ENCODE assay signal across 22 cellular contexts in genomic region chr21:14609274-14609673, GRCh38.
DNase-seq lines count a peak whose midpoint lies in the region; ATAC-seq, FAIRE-seq and TF ChIP-seq lines count a peak whose summit lies in the region.
"Had no signal": no experiment of that assay in that cellular context is flagged by ENCODE, and none has a peak within 500 bp of the region (broad histone marks: within the 10 kb centered on the region; RNA-seq: fewer than 3 reads in every experiment).

No MANE protein-coding gene starts in this region.

- TF ChIP-seq RAD21 in K562 (CRISPR knock-in tag; conservative IDR thresholded peaks at IDR 0.05 in 1 of 2, IDR thresholded peaks at IDR 0.05 in 1 of 2): no peak

- no peak overlapping the region for H3K27ac ChIP-seq in K562 (ENCODE audit: extremely low read depth, low read depth, low read length)
- H3K27ac ChIP-seq: 22Rv1, BLaER1, HL-60 had no signal

- no peak for TF ChIP-seq POLR2A in K562 (conservative IDR thresholded peaks at IDR 0.05)

- peaks cover 12% of the 10 kb centered on the region for H3K4me1 Mint-ChIP-seq in activated CD4-positive, alpha-beta memory T cell treated with anti-CD3 and anti-CD28 coated beads for 36 hours (ENCODE audit: low read depth)
- H3K4me1 Mint-ChIP-seq in activated CD4-positive, alpha-beta memory T cell treated with anti-CD3 and anti-CD28 coated beads, Interleukin-2, amount 10 ng/mL, durations not matched to agents 7 days and 5 days: peaks cover 14% of the 10 kb centered on the region
- peaks cover 29 to 40% of the 10 kb centered on the region in 2 donors for H3K4me1 Mint-ChIP-seq in natural killer cell treated with Interleukin-12 subunit alpha and Interleukin-12 subunit beta and Interleukin-15 and Interleukin-18, amount 100 ng/mL, for 72 hours (ENCODE audit: low read depth in 2 of 2)
- H3K4me1 Mint-ChIP-seq in natural killer cell: no peaks in the 10 kb centered on the region
- peaks cover 2 to 12% of the 10 kb centered on the region in 2 donors for H3K4me1 Mint-ChIP-seq in effector memory CD8-positive, alpha-beta T cell (ENCODE audit: low read depth in 2 of 2)
- H3K4me1 Mint-ChIP-seq: CD14-positive monocyte had no signal

- H3K9me3 Mint-ChIP-seq in activated CD4-positive, alpha-beta memory T cell treated with anti-CD3 and anti-CD28 coated beads for 36 hours: peaks cover 5% of the 10 kb centered on the region
- H3K9me3 Mint-ChIP-seq in activated CD4-positive, alpha-beta memory T cell treated with anti-CD3 and anti-CD28 coated beads, Interleukin-2, amount 10 ng/mL, durations not matched to agents 7 days and 5 days: peaks cover 3% of the 10 kb centered on the region
- no peaks in the 10 kb centered on the region for H3K9me3 Mint-ChIP-seq in natural killer cell treated with Interleukin-12 subunit alpha and Interleukin-12 subunit beta and Interleukin-15 and Interleukin-18, amount 100 ng/mL, for 72 hours
- peaks cover 0 to 2% of the 10 kb centered on the region in 2 donors for H3K9me3 Mint-ChIP-seq in natural killer cell
- peaks cover 0 to 5% of the 10 kb centered on the region in 2 donors for H3K9me3 Mint-ChIP-seq in effector memory CD8-positive, alpha-beta T cell

- no peaks in the 10 kb centered on the region for H3K27me3 Mint-ChIP-seq in activated CD4-positive, alpha-beta memory T cell treated with anti-CD3 and anti-CD28 coated beads for 36 hours
- no peaks in the 10 kb centered on the region for H3K27me3 Mint-ChIP-seq in activated CD4-positive, alpha-beta memory T cell treated with anti-CD3 and anti-CD28 coated beads, Interleukin-2, amount 10 ng/mL, durations not matched to agents 7 days and 5 days
- no peaks in the 10 kb centered on the region for H3K27me3 Mint-ChIP-seq in natural killer cell treated with Interleukin-12 subunit alpha and Interleukin-12 subunit beta and Interleukin-15 and Interleukin-18, amount 100 ng/mL, for 72 hours
- H3K27me3 Mint-ChIP-seq in natural killer cell (ENCODE audit: low read depth in 2 of 2): no peaks in the 10 kb centered on the region
- H3K27me3 Mint-ChIP-seq in effector memory CD8-positive, alpha-beta T cell: no peaks in the 10 kb centered on the region
- H3K27me3 Mint-ChIP-seq: CD4-positive, alpha-beta memory T cell had no signal

- CTCF ChIA-PET in activated CD4-positive, alpha-beta memory T cell treated with anti-CD3 and anti-CD28 coated beads for 36 hours (lab: Charles Lee): no interaction called here
- CTCF ChIA-PET in activated CD4-positive, alpha-beta memory T cell treated with anti-CD3 and anti-CD28 coated beads, Interleukin-2, amount 10 ng/mL, durations not matched to agents 7 days and 5 days (lab: Charles Lee): no interaction called here
- CTCF ChIA-PET in K562 (lab: Yijun Ruan, JAX; ENCODE audit: low intra/inter-chr PET ratio): no interaction called here

- H3K9me1 ChIP-seq in K562 (ENCODE audit: control insufficient read depth, insufficient read depth, low read length): no peaks in the 10 kb centered on the region

- intact Hi-C loops in activated CD4-positive, alpha-beta memory T cell treated with anti-CD3 and anti-CD28 coated beads for 36 hours (cut with micrococcal nuclease): loop anchor here (2.0 kb wide), 1 partner anchor 14 kb away; no protein-coding TSS in a partner anchor
- intact Hi-C loops in natural killer cell (cut with micrococcal nuclease): no loop called here
- intact Hi-C loops in K562 (cut with micrococcal nuclease): no loop called here

- in situ Hi-C loops in K562 (cut with MboI): no loop called here

- no peaks in the 10 kb centered on the region for H3K36me3 ChIP-seq in K562 (ENCODE audit: control insufficient read depth, insufficient read depth, low read length)
- H3K36me3 ChIP-seq: BLaER1 had no signal

- no peak overlapping the region for H2AFZ ChIP-seq in K562 (ENCODE audit: low read depth, low read length)
- H2AFZ ChIP-seq: GM23338 had no signal

- H3K27me3 ChIP-seq in K562 (ENCODE audit: control insufficient read depth in 2 of 2, insufficient read depth in 2 of 2, low read length in 2 of 2): no peaks in the 10 kb centered on the region
- H3K27me3 ChIP-seq: BLaER1 had no signal

- H3K79me2 ChIP-seq in K562 (ENCODE audit: control insufficient read depth, insufficient read depth, low read length): no peaks in the 10 kb centered on the region

- H3K9me3 ChIP-seq in K562 (replicated peaks; ENCODE audit: control insufficient read depth, insufficient read depth, low read depth, low read length): no peaks in the 10 kb centered on the region
- H3K9me3 ChIP-seq: BLaER1 had no signal

- no peak for DNase-seq in activated CD4-positive, alpha-beta memory T cell treated with anti-CD3 and anti-CD28 coated beads for 36 hours
- no peak for DNase-seq in activated CD4-positive, alpha-beta memory T cell treated with anti-CD3 and anti-CD28 coated beads, Interleukin-2, amount 10 ng/mL, durations not matched to agents 7 days and 5 days
- DNase-seq in natural killer cell treated with Interleukin-12 subunit alpha and Interleukin-12 subunit beta and Interleukin-15 and Interleukin-18, amount 100 ng/mL, for 72 hours (ENCODE audit: low spot score): no peak
- DNase-seq in natural killer cell (no peak), K562 (ENCODE audit: extremely low read depth in 1 of 4, low spot score in 3 of 4) (no peak), RCC 7860 (ENCODE audit: low spot score) (no peak), inferior parietal cortex (ENCODE audit: extremely low spot score) (no peak)
- no peak for DNase-seq in effector memory CD8-positive, alpha-beta T cell
- DNase-seq: CD4-positive, alpha-beta memory T cell; DMS153; DMS79; GDM1; H7; HFFc6 had no signal

- no peaks in the 10 kb centered on the region; a peak in 1 of 5 replicates for H3K4me1 ChIP-seq in K562 (replicated peaks in 1 of 2; ENCODE audit: control insufficient read depth in 2 of 2, insufficient read depth in 2 of 2, low read length in 2 of 2)
- H3K4me1 ChIP-seq: BLaER1 had no signal

- no peak overlapping the region for H3K4me3 ChIP-seq in K562
- H3K4me3 ChIP-seq: BLaER1, GM23338 had no signal

- H4K20me1 ChIP-seq in K562 (replicated peaks; ENCODE audit: control insufficient read depth, insufficient read depth, low read length): no peaks in the 10 kb centered on the region
- H4K20me1 ChIP-seq: BLaER1 had no signal

- H3K4me2 ChIP-seq in K562 (ENCODE audit: insufficient read depth, low read length): no peak overlapping the region
- H3K4me2 ChIP-seq: BLaER1, GM23338 had no signal

- H3K4me3 Mint-ChIP-seq in activated CD4-positive, alpha-beta memory T cell treated with anti-CD3 and anti-CD28 coated beads for 36 hours: no peak overlapping the region
- H3K4me3 Mint-ChIP-seq in activated CD4-positive, alpha-beta memory T cell treated with anti-CD3 and anti-CD28 coated beads, Interleukin-2, amount 10 ng/mL, durations not matched to agents 7 days and 5 days: no peak overlapping the region
- H3K4me3 Mint-ChIP-seq in natural killer cell treated with Interleukin-12 subunit alpha and Interleukin-12 subunit beta and Interleukin-15 and Interleukin-18, amount 100 ng/mL, for 72 hours: no peak overlapping the region
- H3K4me3 Mint-ChIP-seq in natural killer cell: no peak overlapping the region
- no peak overlapping the region for H3K4me3 Mint-ChIP-seq in effector memory CD8-positive, alpha-beta T cell
- H3K4me3 Mint-ChIP-seq: CD14-positive monocyte, GM23338, HFFc6 had no signal

- no peak for TF ChIP-seq EP300 in K562 (IDR thresholded peaks at IDR 0.05; ENCODE audit: low read length)

- no peak for FAIRE-seq in K562 (lab: Jason Lieb, UNC)
- FAIRE-seq in RCC 7860 (lab: Jason Lieb, UNC): no peak
- FAIRE-seq: GM12892, GM18507 had no signal

- no TSS peak for BruUV-seq in K562 (replicated peaks; lab: Mats Ljungman, UMichigan)

- no peak overlapping the region for H3K9ac ChIP-seq in K562 (ENCODE audit: insufficient read depth in 1 of 2, low read depth in 2 of 2, low read length in 2 of 2)
- H3K9ac ChIP-seq: BLaER1 had no signal

- no peak for ATAC-seq in natural killer cell treated with Interleukin-12 subunit alpha and Interleukin-12 subunit beta and Interleukin-15 and Interleukin-18, amount 100 ng/mL, for 72 hours
- ATAC-seq in natural killer cell (no peak), K562 (no peak)
- no peak for ATAC-seq in effector memory CD8-positive, alpha-beta T cell (replicated peaks)
- ATAC-seq: GM23338, HCT116 had no signal

- H3K27ac Mint-ChIP-seq in activated CD4-positive, alpha-beta memory T cell treated with anti-CD3 and anti-CD28 coated beads for 36 hours: peak overlapping the region; percentile 8
- H3K27ac Mint-ChIP-seq in activated CD4-positive, alpha-beta memory T cell treated with anti-CD3 and anti-CD28 coated beads, Interleukin-2, amount 10 ng/mL, durations not matched to agents 7 days and 5 days: no peak overlapping the region
- H3K27ac Mint-ChIP-seq in natural killer cell treated with Interleukin-12 subunit alpha and Interleukin-12 subunit beta and Interleukin-15 and Interleukin-18, amount 100 ng/mL, for 72 hours: peak overlapping the region; percentile 50 to 75
- H3K27ac Mint-ChIP-seq in natural killer cell: no peak overlapping the region
- no peak overlapping the region for H3K27ac Mint-ChIP-seq in effector memory CD8-positive, alpha-beta T cell
- H3K27ac Mint-ChIP-seq: CD14-positive monocyte, GM23338, HFFc6 had no signal

- H3K36me3 Mint-ChIP-seq in activated CD4-positive, alpha-beta memory T cell treated with anti-CD3 and anti-CD28 coated beads for 36 hours: peaks cover 3% of the 10 kb centered on the region
- peaks cover 5% of the 10 kb centered on the region for H3K36me3 Mint-ChIP-seq in activated CD4-positive, alpha-beta memory T cell treated with anti-CD3 and anti-CD28 coated beads, Interleukin-2, amount 10 ng/mL, durations not matched to agents 7 days and 5 days (ENCODE audit: low read depth)
- peaks cover 14% of the 10 kb centered on the region for H3K36me3 Mint-ChIP-seq in natural killer cell treated with Interleukin-12 subunit alpha and Interleukin-12 subunit beta and Interleukin-15 and Interleukin-18, amount 100 ng/mL, for 72 hours
- H3K36me3 Mint-ChIP-seq in natural killer cell: no peaks in the 10 kb centered on the region
- H3K36me3 Mint-ChIP-seq in effector memory CD8-positive, alpha-beta T cell (ENCODE audit: insufficient read depth): no peaks in the 10 kb centered on the region
- H3K36me3 Mint-ChIP-seq: CD14-positive monocyte; CD4-positive, alpha-beta memory T cell had no signal

- TF ChIP-seq CTCF in natural killer cell (IDR thresholded peaks at IDR 0.05) (no peak), K562 (IDR thresholded peaks at IDR 0.05 in 2 of 3, conservative IDR thresholded peaks at IDR 0.05 in 1 of 3; ENCODE audit: insufficient read depth in 2 of 3, low read depth in 1 of 3, low read length in 3 of 3) (no peak)

- POLR2A ChIA-PET in activated CD4-positive, alpha-beta memory T cell treated with anti-CD3 and anti-CD28 coated beads for 36 hours (lab: Charles Lee): no interaction called here
- POLR2A ChIA-PET in activated CD4-positive, alpha-beta memory T cell treated with anti-CD3 and anti-CD28 coated beads, Interleukin-2, amount 10 ng/mL, durations not matched to agents 7 days and 5 days (lab: Charles Lee): no interaction called here
- POLR2A ChIA-PET in K562 (lab: Yijun Ruan, JAX): no interaction called here

TF ChIP-seq in K562, 482 proteins besides CTCF, POLR2A, EP300 and RAD21 (continues in another document):
- TF ChIP-seq ZNF3 (CRISPR knock-in tag; IDR thresholded peaks at IDR 0.05) (no peak), MAFK (IDR thresholded peaks at IDR 0.05; ENCODE audit: low read length) (0 out of 2 replicates have a peak, but pooled peaks have one; percentile 34), MAFG (tag; conservative IDR thresholded peaks at IDR 0.05) (peak; percentile 41; the same call in 1 of the 2 replicates), MAFF (IDR thresholded peaks at IDR 0.05; ENCODE audit: low read length) (peak; percentile 63)

Comparison
In these comparisons a context has a peak if more than half of its experiments do, and no peak if none do; other contexts are left out.
1. H3K27ac Mint-ChIP-seq: peak in activated CD4-positive, alpha-beta memory T cell treated with anti-CD3 and anti-CD28 coated beads for 36 hours (single experiment) and natural killer cell treated with Interleukin-12 subunit alpha and Interleukin-12 subunit beta and Interleukin-15 and Interleukin-18, amount 100 ng/mL, for 72 hours (2 of 2); none in activated CD4-positive, alpha-beta memory T cell treated with anti-CD3 and anti-CD28 coated beads, Interleukin-2, amount 10 ng/mL, durations not matched to agents 7 days and 5 days (single experiment), natural killer cell (0 of 2) and effector memory CD8-positive, alpha-beta T cell (0 of 2).